In the genomic region with DNA sequence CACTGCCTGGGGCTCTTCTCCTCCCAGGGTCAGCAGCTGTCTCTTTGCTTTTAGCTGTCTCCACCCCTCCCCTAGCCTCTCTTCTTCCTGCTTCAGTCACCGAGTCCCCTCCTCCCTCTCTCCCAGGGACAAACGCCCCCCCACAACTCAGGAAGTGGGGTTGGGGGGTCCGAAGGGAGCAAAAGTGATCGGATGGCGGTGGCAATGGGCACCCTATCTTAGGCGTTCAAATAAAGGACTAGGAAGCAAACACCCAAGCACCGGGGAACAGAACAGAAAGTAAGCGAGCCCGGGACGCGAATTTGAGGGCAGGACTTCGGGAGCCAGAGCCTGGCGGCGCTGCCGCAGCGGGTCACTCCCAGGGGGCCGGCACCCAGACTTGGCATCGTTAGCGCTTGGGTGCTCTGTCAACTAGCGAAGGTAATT, we compare ENCODE assay signal across 8 cellular contexts. TPM values are rescaled to one million over a fixed set of nuclear protein-coding genes. Genes with fewer than 3 reads are reported as not detected.
A peak's percentile ranks its signal among the peaks of the same experiment; 100 is the strongest.
DNase-seq lines count a peak whose midpoint lies in the region; ATAC-seq and TF ChIP-seq lines count a peak whose summit lies in the region.

No MANE protein-coding gene starts in this region.

- H3K36me3 ChIP-seq in HEK293 (ENCODE audit: control insufficient read depth in 2 of 2, insufficient read depth in 1 of 2, low read length in 2 of 2): peaks cover 0 to 3% of the 10 kb centered on the region in 2 experiments; a peak in 1 of 3 replicates
- H3K36me3 ChIP-seq in lower lobe of right lung: no peaks in the 10 kb centered on the region
- H3K36me3 ChIP-seq in thymus (ENCODE audit: control insufficient read depth, insufficient read depth): peaks cover 10% of the 10 kb centered on the region

- H3K9me3 Mint-ChIP-seq in T-helper 2 cell treated with Interferon-gamma antibody and Interleukin-4, amounts not matched to agents 5 μg/mL and 100 μg/mL, for 36 hours: no peaks in the 10 kb centered on the region

- no peaks in the 10 kb centered on the region for H3K9me3 ChIP-seq in HEK293 (ENCODE audit: control insufficient read depth, insufficient read depth, low read depth, low read length)
- no peaks in the 10 kb centered on the region for H3K9me3 ChIP-seq in lower lobe of right lung
- no peaks in the 10 kb centered on the region for H3K9me3 ChIP-seq in thymus (ENCODE audit: control insufficient read depth)

- CTCF ChIA-PET in HEK293 (lab: Yijun Ruan, JAX): interaction anchor here (0.6 to 1.2 kb wide), 2 partner anchors 12 to 80 kb away, joined by 3 to 5 read pairs; no protein-coding TSS in a partner anchor

- peaks cover 48% of the 10 kb centered on the region for H3K4me1 Mint-ChIP-seq in T-helper 2 cell treated with Interferon-gamma antibody and Interleukin-4, amounts not matched to agents 5 μg/mL and 100 μg/mL, for 36 hours (ENCODE audit: low read depth)

- peaks cover 18% of the 10 kb centered on the region for H3K36me3 Mint-ChIP-seq in T-helper 2 cell treated with Interferon-gamma antibody and Interleukin-4, amounts not matched to agents 5 μg/mL and 100 μg/mL, for 36 hours (ENCODE audit: low read depth)

- DNase-seq in AG09309 (ENCODE audit: low read depth) (no peak), coronary artery (ENCODE audit: low spot score) (no peak), lower lobe of right lung (peak; percentile 80), NCI-H2107 (lab: John Stamatoyannopoulos, UW) (no peak), AG08395 (ENCODE audit: low spot score) (no peak)
- peak; percentile 19 for DNase-seq in T-helper 2 cell treated with Interferon-gamma antibody and Interleukin-4, amounts not matched to agents 5 μg/mL and 100 μg/mL, for 36 hours (ENCODE audit: low spot score)

- TF ChIP-seq CTCF in AG09309 (IDR thresholded peaks at IDR 0.05; ENCODE audit: control insufficient read depth, insufficient read depth, low read depth, low read length, missing control alignments) (no peak), HEK293 (tag by site-specific recombination; IDR thresholded peaks at IDR 0.05) (no peak), coronary artery (IDR thresholded peaks at IDR 0.05) (no peak), lower lobe of right lung (IDR thresholded peaks at IDR 0.05) (no peak)

- 0% methylated on average over 20 of the region's 20 CpGs for WGBS in thymus

- no peaks in the 10 kb centered on the region for H3K27me3 Mint-ChIP-seq in T-helper 2 cell treated with Interferon-gamma antibody and Interleukin-4, amounts not matched to agents 5 μg/mL and 100 μg/mL, for 36 hours (ENCODE audit: low read depth)

- H3K4me1 ChIP-seq in HEK293 (ENCODE audit: control insufficient read depth, insufficient read depth, low read length) (peaks cover 10% of the 10 kb centered on the region), lower lobe of right lung (peaks cover 45% of the 10 kb centered on the region), thymus (ENCODE audit: control insufficient read depth, insufficient read depth, low read length) (peaks cover 15% of the 10 kb centered on the region)

- H3K27me3 ChIP-seq in lower lobe of right lung (ENCODE audit: low read depth): no peaks in the 10 kb centered on the region
- H3K27me3 ChIP-seq in thymus (ENCODE audit: control insufficient read depth, insufficient read depth): no peaks in the 10 kb centered on the region

- intact Hi-C loops in lower lobe of right lung (cut with DNase I): no loop called here

- ATAC-seq in lower lobe of right lung: peak; percentile 48 to 59

- H3K27ac Mint-ChIP-seq in T-helper 2 cell treated with Interferon-gamma antibody and Interleukin-4, amounts not matched to agents 5 μg/mL and 100 μg/mL, for 36 hours: peak overlapping the region; percentile 94

- POLR2A ChIA-PET in HEK293 (lab: Yijun Ruan, JAX): interaction anchor here (0.7 to 4.2 kb wide), 6 partner anchors 12 to 166 kb away, joined by 3 to 19 read pairs (median 6); partner anchors contain the start of genes BAK1 and ZBTB9

- H3K4me3 Mint-ChIP-seq in T-helper 2 cell treated with Interferon-gamma antibody and Interleukin-4, amounts not matched to agents 5 μg/mL and 100 μg/mL, for 36 hours: peak overlapping the region; percentile 97

- H3K4me3 ChIP-seq in AG09309 (ENCODE audit: control insufficient read depth, low read depth, low read length) (peak overlapping the region; percentile 76), HEK293 (ENCODE audit: low read depth, low read length) (peak overlapping the region; percentile 70), coronary artery (peak overlapping the region; percentile 86), lower lobe of right lung (peak overlapping the region; percentile 85), thymus (ENCODE audit: low read length) (peak overlapping the region; percentile 85)

- peak overlapping the region; percentile 69; the same call in 1 of the 2 replicates for H3K27ac ChIP-seq in HEK293 (ENCODE audit: extremely low read depth, low read depth, low read length)
- H3K27ac ChIP-seq in coronary artery: peak overlapping the region; percentile 4 to 81
- peak overlapping the region; percentile 96 for H3K27ac ChIP-seq in lower lobe of right lung
- peak overlapping the region; percentile 80 for H3K27ac ChIP-seq in thymus (ENCODE audit: low read depth)

TF ChIP-seq in HEK293, 187 proteins besides CTCF, POLR2A, EP300 and RAD21 (continues in another document):
- TF ChIP-seq SP3 (tag by site-specific recombination; IDR thresholded peaks at IDR 0.05) (peak; percentile 56; the same call in 1 of the 2 replicates), MZF1 (tag by site-specific recombination; IDR thresholded peaks at IDR 0.05; ENCODE audit: borderline replicate concordance) (no peak), ZNF76 (tag by site-specific recombination; IDR thresholded peaks at IDR 0.05; ENCODE audit: borderline replicate concordance, low read depth) (0 out of 2 replicates have a peak, but pooled peaks have one; percentile 27), SP2 (tag by site-specific recombination; IDR thresholded peaks at IDR 0.05) (peak; percentile 48), ZBTB20 (tag by site-specific recombination; IDR thresholded peaks at IDR 0.05) (peak; percentile 66), ZNF600 (tag by site-specific recombination; IDR thresholded peaks at IDR 0.05) (peak; percentile 71; the same call in 1 of the 2 replicates), WT1 (tag by site-specific recombination; IDR thresholded peaks at IDR 0.05) (peak; percentile 8; the same call in 1 of the 2 replicates), IKZF3 (tag by site-specific recombination; IDR thresholded peaks at IDR 0.05) (peak; percentile 22; the same call in 1 of the 2 replicates), ZNF341 (tag by site-specific recombination; IDR thresholded peaks at IDR 0.05; ENCODE audit: low read depth) (peak; percentile 76; the same call in 1 of the 2 replicates), GLIS2 (tag by site-specific recombination; IDR thresholded peaks at IDR 0.05) (peak; percentile 92), ZNF23 (tag by site-specific recombination; IDR thresholded peaks at IDR 0.05; ENCODE audit: borderline replicate concordance) (no peak), ZNF248 (tag by site-specific recombination; IDR thresholded peaks at IDR 0.05) (no peak), ZNF785 (tag by site-specific recombination; IDR thresholded peaks at IDR 0.05) (no peak), ZNF423 (tag by site-specific recombination; IDR thresholded peaks at IDR 0.05) (peak; percentile 95), ZNF366 (tag by site-specific recombination; conservative IDR thresholded peaks at IDR 0.05) (peak; percentile 75), ZNF335 (tag by site-specific recombination; conservative IDR thresholded peaks at IDR 0.05) (peak; percentile 78; the same call in 1 of the 2 replicates), GLIS1 (tag by site-specific recombination; IDR thresholded peaks at IDR 0.05) (peak; percentile 85), ZBTB48 (tag by site-specific recombination; IDR thresholded peaks at IDR 0.05) (peak; percentile 34; the same call in 1 of the 2 replicates)
- TF ChIP-seq, protein P1, sequence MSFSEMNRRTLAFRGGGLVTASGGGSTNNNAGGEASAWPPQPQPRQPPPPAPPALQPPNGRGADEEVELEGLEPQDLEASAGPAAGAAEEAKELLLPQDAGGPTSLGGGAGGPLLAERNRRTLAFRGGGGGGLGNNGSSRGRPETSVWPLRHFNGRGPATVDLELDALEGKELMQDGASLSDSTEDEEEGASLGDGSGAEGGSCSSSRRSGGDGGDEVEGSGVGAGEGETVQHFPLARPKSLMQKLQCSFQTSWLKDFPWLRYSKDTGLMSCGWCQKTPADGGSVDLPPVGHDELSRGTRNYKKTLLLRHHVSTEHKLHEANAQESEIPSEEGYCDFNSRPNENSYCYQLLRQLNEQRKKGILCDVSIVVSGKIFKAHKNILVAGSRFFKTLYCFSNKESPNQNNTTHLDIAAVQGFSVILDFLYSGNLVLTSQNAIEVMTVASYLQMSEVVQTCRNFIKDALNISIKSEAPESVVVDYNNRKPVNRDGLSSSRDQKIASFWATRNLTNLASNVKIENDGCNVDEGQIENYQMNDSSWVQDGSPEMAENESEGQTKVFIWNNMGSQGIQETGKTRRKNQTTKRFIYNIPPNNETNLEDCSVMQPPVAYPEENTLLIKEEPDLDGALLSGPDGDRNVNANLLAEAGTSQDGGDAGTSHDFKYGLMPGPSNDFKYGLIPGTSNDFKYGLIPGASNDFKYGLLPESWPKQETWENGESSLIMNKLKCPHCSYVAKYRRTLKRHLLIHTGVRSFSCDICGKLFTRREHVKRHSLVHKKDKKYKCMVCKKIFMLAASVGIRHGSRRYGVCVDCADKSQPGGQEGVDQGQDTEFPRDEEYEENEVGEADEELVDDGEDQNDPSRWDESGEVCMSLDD (tag by site-specific recombination; IDR thresholded peaks at IDR 0.05): peak; percentile 40; the same call in 1 of the 2 replicates
- TF ChIP-seq, protein P2, sequence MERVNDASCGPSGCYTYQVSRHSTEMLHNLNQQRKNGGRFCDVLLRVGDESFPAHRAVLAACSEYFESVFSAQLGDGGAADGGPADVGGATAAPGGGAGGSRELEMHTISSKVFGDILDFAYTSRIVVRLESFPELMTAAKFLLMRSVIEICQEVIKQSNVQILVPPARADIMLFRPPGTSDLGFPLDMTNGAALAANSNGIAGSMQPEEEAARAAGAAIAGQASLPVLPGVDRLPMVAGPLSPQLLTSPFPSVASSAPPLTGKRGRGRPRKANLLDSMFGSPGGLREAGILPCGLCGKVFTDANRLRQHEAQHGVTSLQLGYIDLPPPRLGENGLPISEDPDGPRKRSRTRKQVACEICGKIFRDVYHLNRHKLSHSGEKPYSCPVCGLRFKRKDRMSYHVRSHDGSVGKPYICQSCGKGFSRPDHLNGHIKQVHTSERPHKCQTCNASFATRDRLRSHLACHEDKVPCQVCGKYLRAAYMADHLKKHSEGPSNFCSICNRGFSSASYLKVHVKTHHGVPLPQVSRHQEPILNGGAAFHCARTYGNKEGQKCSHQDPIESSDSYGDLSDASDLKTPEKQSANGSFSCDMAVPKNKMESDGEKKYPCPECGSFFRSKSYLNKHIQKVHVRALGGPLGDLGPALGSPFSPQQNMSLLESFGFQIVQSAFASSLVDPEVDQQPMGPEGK (tag by site-specific recombination; IDR thresholded peaks at IDR 0.05): peak; percentile 87

RNA-seq across cellular contexts. Expression of gene ITPR3, which starts 1.0 kb away (rescaled TPM):
- 74.7 TPM for total RNA-seq in lower lobe of right lung
- 19.5 TPM for polyA plus RNA-seq in thymus

RNA-seq across cellular contexts. Expression of gene BAK1, which starts 40.1 kb away (rescaled TPM):
- total RNA-seq in lower lobe of right lung: 22.3 TPM
- polyA plus RNA-seq in thymus: 25.6 TPM

Comparison
In these comparisons a context has a peak if more than half of its experiments do, and no peak if none do; other contexts are left out.
1. DNase-seq: peak in T-helper 2 cell treated with Interferon-gamma antibody and Interleukin-4, amounts not matched to agents 5 μg/mL and 100 μg/mL, for 36 hours (single experiment) and lower lobe of right lung (single experiment); none in AG09309 (single experiment), coronary artery (single experiment), NCI-H2107 (single experiment) and AG08395 (single experiment).
2. H3K27ac ChIP-seq: peak in every context shown above with its lines; median percentile 96 in lower lobe of right lung; 80 in thymus; 69 in HEK293; 42 in coronary artery.
3. Peak in every context shown above with its lines, with median percentiles within 50 percentile points of each other: H3K4me3 ChIP-seq.